8 cellular contexts compared by ENCODE assay signal in the genomic region with DNA sequence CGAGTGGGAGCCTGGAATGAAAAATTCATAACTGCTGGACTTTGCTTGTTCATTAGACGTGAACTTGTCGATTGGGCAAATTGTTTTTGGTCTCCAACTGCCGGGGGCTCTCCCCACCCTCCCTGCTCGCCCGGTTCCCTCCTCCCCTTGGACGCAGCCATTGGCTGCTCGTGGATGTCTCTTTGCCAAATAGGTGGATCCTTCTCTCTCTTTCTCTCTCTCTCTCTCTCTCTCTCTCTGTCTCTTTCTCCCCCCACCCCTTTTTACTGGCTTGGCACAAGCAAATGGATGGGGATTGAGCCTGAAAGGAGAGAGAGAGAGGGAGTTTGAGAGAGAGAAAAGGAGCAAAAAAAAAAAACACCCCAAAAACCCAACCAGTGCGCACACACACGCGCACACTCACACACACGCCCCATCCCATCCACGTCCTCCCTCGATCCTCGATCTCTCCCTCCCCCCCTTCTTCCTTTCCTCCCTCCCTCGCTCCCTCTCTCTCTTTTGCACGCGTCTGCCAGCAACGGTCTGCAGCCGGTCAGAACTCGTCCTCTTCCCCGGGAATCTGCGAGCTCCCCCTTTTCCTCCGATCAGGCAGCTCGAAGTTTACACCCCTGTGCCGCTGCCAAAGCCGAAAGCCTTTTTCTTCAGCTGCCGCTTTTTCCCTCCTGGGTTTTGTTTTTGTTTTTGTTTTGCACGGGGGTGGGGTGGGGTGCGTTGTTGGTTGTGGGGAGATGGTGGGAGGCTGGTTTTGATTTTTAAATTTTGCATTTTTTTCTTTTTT. TPM values are rescaled to one million over a fixed set of nuclear protein-coding genes. Genes with fewer than 3 reads are reported as not detected.
DNase-seq lines count a peak whose midpoint lies in the region; ATAC-seq and TF ChIP-seq lines count a peak whose summit lies in the region.

No MANE protein-coding gene starts in this region.

- WGBS in lung, 2 donors = 3% methylated on average over 30 of the region's 30 CpGs
- 1% methylated on average over 30 of the region's 30 CpGs for WGBS in tibial nerve, 2 donors

- peak overlapping the region; percentile 77 to 90 for H3K27ac ChIP-seq in lung (ENCODE audit: low read depth in 1 of 2, low read length in 1 of 2)
- peak overlapping the region; percentile 75 to 95 (median 88) for H3K27ac ChIP-seq in tibial nerve

- TF ChIP-seq EP300 in tibial nerve (IDR thresholded peaks at IDR 0.05) = peak in 1 of 2 donors; percentile 86

- H3K36me3 ChIP-seq in lung (ENCODE audit: control insufficient read depth in 2 of 2, insufficient read depth in 2 of 2, low read length in 2 of 2) (no peaks in the 10 kb centered on the region), tibial nerve (peaks cover 0 to 9% (median 0%) of the 10 kb centered on the region in 3 donors)

- H3K4me1 ChIP-seq in lung (ENCODE audit: control insufficient read depth in 2 of 2, insufficient read depth in 2 of 2, low read length in 2 of 2) = peaks cover 13 to 15% of the 10 kb centered on the region in 2 donors
- peaks cover 0 to 92% (median 49%) of the 10 kb centered on the region in 4 donors for H3K4me1 ChIP-seq in tibial nerve

- DNase-seq in CMK (ENCODE audit: low read depth) = peak; percentile 65
- DNase-seq in HPDE6-E6E7 (ENCODE audit: extremely low spot score) = peak; percentile 66
- peak; percentile 93 for DNase-seq in RPMI8226
- DNase-seq in dermis microvascular lymphatic vessel endothelial cell (ENCODE audit: low read depth in 2 of 2) = peak; percentile 71 to 82
- DNase-seq in lung (ENCODE audit: low spot score) = peak; percentile 73
- DNase-seq in tibial nerve (ENCODE audit: low spot score in 2 of 2) = peak; percentile 73 to 80

- H3K27me3 ChIP-seq in lung (ENCODE audit: control insufficient read depth, insufficient read depth) = no peaks in the 10 kb centered on the region
- no peaks in the 10 kb centered on the region for H3K27me3 ChIP-seq in tibial nerve

- TF ChIP-seq POLR2A in tibial nerve (IDR thresholded peaks at IDR 0.05) = no peak

- peak; percentile 44 for ATAC-seq in lung (ENCODE audit: insufficient read depth, low FRiP score)
- ATAC-seq in HG03469 (IDR thresholded peaks at IDR 0.05; ENCODE audit: unreplicated experiment) = no peak
- ATAC-seq in HG02642 (IDR thresholded peaks at IDR 0.05; ENCODE audit: poor library complexity, unreplicated experiment) = no peak

- H3K4me3 ChIP-seq in lung = no peak overlapping the region
- H3K4me3 ChIP-seq in tibial nerve = peak overlapping the region; percentile 24 to 49 (median 36)

- H3K9me3 ChIP-seq in lung (ENCODE audit: control insufficient read depth in 2 of 2, insufficient read depth in 1 of 2, low read length in 1 of 2) (no peaks in the 10 kb centered on the region), tibial nerve (no peaks in the 10 kb centered on the region)

- no peak for TF ChIP-seq CTCF in lung (IDR thresholded peaks at IDR 0.05; ENCODE audit: control extremely low read depth, extremely low read depth)
- TF ChIP-seq CTCF in tibial nerve (IDR thresholded peaks at IDR 0.05) = peak in 3 of 5 experiments; percentile 33 to 62 (median 40)

RNA-seq across cellular contexts. Expression of gene NFIX, which starts 27.8 kb away (rescaled TPM):
- total RNA-seq in dermis microvascular lymphatic vessel endothelial cell (16.9 and 22.3 TPM in 2 replicates), lung (100 to 1,000 TPM; 129 to 190 TPM), tibial nerve (10 to 100 TPM; 39.8 to 55.8 (median 48.2) TPM)
- 10 to 100 TPM; 26.0 to 50.5 TPM for polyA plus RNA-seq in lung

RNA-seq across cellular contexts. Expression of gene DAND5, which starts 53.7 kb away (rescaled TPM):
- total RNA-seq in dermis microvascular lymphatic vessel endothelial cell (0.25 and 0.26 TPM in 2 replicates), lung (under 1 TPM; 0.20 to 0.25 TPM), tibial nerve (not detected)
- polyA plus RNA-seq in lung = under 1 TPM; 0.01 to 0.14 TPM
